18 cellular contexts compared by ENCODE assay signal in genomic region chr10:93616844-93617360, GRCh38. TPM values are rescaled to one million over a fixed set of nuclear protein-coding genes. Genes with fewer than 3 reads are reported as not detected.
"Had no signal": no experiment of that assay in that cellular context is flagged by ENCODE, and none has a peak within 500 bp of the region (broad histone marks: within the 10 kb centered on the region; RNA-seq: fewer than 3 reads in every experiment).

No MANE protein-coding gene starts in this region.

- H3K4me1 Mint-ChIP-seq: central memory CD8-positive, alpha-beta T cell had no signal

- H3K4me1 ChIP-seq: suprapubic skin had no signal

- H3K27ac Mint-ChIP-seq: activated CD4-positive, alpha-beta memory T cell treated with anti-CD3 and anti-CD28 coated beads for 36 hours; activated naive CD8-positive, alpha-beta T cell; brain; effector memory CD8-positive, alpha-beta T cell had no signal

- H3K36me3 ChIP-seq: ovary, suprapubic skin had no signal

- H3K9me3 Mint-ChIP-seq: activated CD4-positive, alpha-beta memory T cell treated with anti-CD3 and anti-CD28 coated beads for 36 hours; activated T-cell treated with anti-CD3 and anti-CD28 coated beads, Interleukin-2, amount 50 U/mL, for 4 hours; brain; central memory CD8-positive, alpha-beta T cell; effector memory CD8-positive, alpha-beta T cell had no signal

- H3K9me3 ChIP-seq: ovary, suprapubic skin had no signal

- H3K4me3 ChIP-seq: ovary, suprapubic skin had no signal

- H3K27me3 ChIP-seq: ovary, suprapubic skin had no signal

- H3K4me3 Mint-ChIP-seq: activated CD4-positive, alpha-beta memory T cell treated with anti-CD3 and anti-CD28 coated beads for 36 hours; activated naive CD8-positive, alpha-beta T cell; activated T-cell treated with anti-CD3 and anti-CD28 coated beads, Interleukin-2, amount 50 U/mL, for 4 hours; brain; central memory CD8-positive, alpha-beta T cell; effector memory CD8-positive, alpha-beta T cell had no signal

- H3K36me3 Mint-ChIP-seq: activated CD4-positive, alpha-beta memory T cell treated with anti-CD3 and anti-CD28 coated beads for 36 hours; activated naive CD8-positive, alpha-beta T cell; brain had no signal

- DNase-seq: activated CD4-positive, alpha-beta memory T cell treated with anti-CD3 and anti-CD28 coated beads for 36 hours; activated gamma-delta T cell; activated T-cell treated with anti-CD3 and anti-CD28 coated beads, Interleukin-2, amount 50 U/mL, for 4 hours; amygdala; cortex of kidney; effector memory CD8-positive, alpha-beta T cell; ovary; stimulated activated CD4-positive, alpha-beta T cell treated with anti-CD3 and anti-CD28 coated beads, Interleukin-4, amount 100 ng/mL, for 1 hour; stimulated activated CD8-positive, alpha-beta memory T cell treated with anti-CD3 and anti-CD28 coated beads, Interleukin-4, amount 100 ng/mL, for 48 hours; stimulated activated naive CD8-positive, alpha-beta T cell treated with anti-CD3 and anti-CD28 coated beads, Interleukin-15, Interleukin-2, amounts not matched to agents 100 U/mL and 50 U/mL, for 24 hours had no signal

- H3K27me3 Mint-ChIP-seq: activated CD4-positive, alpha-beta memory T cell treated with anti-CD3 and anti-CD28 coated beads for 36 hours; central memory CD8-positive, alpha-beta T cell had no signal

- ATAC-seq: activated T-cell treated with anti-CD3 and anti-CD28 coated beads, Interleukin-2, amount 50 U/mL, for 4 hours; effector memory CD8-positive, alpha-beta T cell; stimulated activated naive CD8-positive, alpha-beta T cell treated with anti-CD3 and anti-CD28 coated beads, Interleukin-15, Interleukin-2, amounts not matched to agents 100 U/mL and 50 U/mL, for 24 hours had no signal

- H3K27ac ChIP-seq: epithelial cell of prostate, ovary, suprapubic skin had no signal

RNA-seq across cellular contexts. Expression of gene PDE6C, which starts 4.6 kb away (rescaled TPM):
- total RNA-seq: activated CD4-positive, alpha-beta memory T cell treated with anti-CD3 and anti-CD28 coated beads for 36 hours; activated T-cell treated with anti-CD3 and anti-CD28 coated beads, Interleukin-2, amount 50 U/mL, for 4 hours; kidney epithelial cell; liver; ovary; suprapubic skin; urinary bladder had no signal

RNA-seq across cellular contexts. Expression of gene RBP4, which starts 15.9 kb away (rescaled TPM):
- total RNA-seq: activated CD4-positive, alpha-beta memory T cell treated with anti-CD3 and anti-CD28 coated beads for 36 hours; kidney epithelial cell had no signal

RNA-seq across cellular contexts. Expression of gene FFAR4, which starts 50.4 kb away (rescaled TPM):
- total RNA-seq: activated CD4-positive, alpha-beta memory T cell treated with anti-CD3 and anti-CD28 coated beads for 36 hours; activated T-cell treated with anti-CD3 and anti-CD28 coated beads, Interleukin-2, amount 50 U/mL, for 4 hours; kidney epithelial cell had no signal
